ENCODE assay signal across 8 cellular contexts in genomic region chr1:152189657-152190442, GRCh38.
DNase-seq lines count a peak whose midpoint lies in the region; ATAC-seq and TF ChIP-seq lines count a peak whose summit lies in the region.

No MANE protein-coding gene starts in this region.

- peak; percentile 60 for DNase-seq in AG10803 (ENCODE audit: low read depth)
- peak; percentile 81 for DNase-seq in GM20000 (ENCODE audit: low spot score)
- peak; percentile 73 for DNase-seq in NCI-H748 (lab: John Stamatoyannopoulos, UW; ENCODE audit: unreplicated experiment)
- DNase-seq in activated CD4-positive, alpha-beta T cell treated with anti-CD3 and anti-CD28 coated beads, Interleukin-2, amount 50 U/mL, for 48 hours: peak; percentile 73 to 80
- DNase-seq in effector memory CD8-positive, alpha-beta T cell: peak; percentile 51 to 69 (median 58)
- peak; percentile 53 for DNase-seq in midbrain (lab: John Stamatoyannopoulos, UW)
- DNase-seq in stimulated activated CD8-positive, alpha-beta memory T cell treated with anti-CD3 and anti-CD28 coated beads, Interleukin-15, amount 100 ng/mL, for 48 hours (ENCODE audit: low read depth in 2 of 2): peak; percentile 38 to 43

- H3K36me3 Mint-ChIP-seq in effector memory CD8-positive, alpha-beta T cell (ENCODE audit: insufficient read depth): no peaks in the 10 kb centered on the region

- TF ChIP-seq CTCF in AG10803 (conservative IDR thresholded peaks at IDR 0.05; ENCODE audit: low read length): peak; percentile 86
- peak; percentile 40 for TF ChIP-seq CTCF in GM20000 (IDR thresholded peaks at IDR 0.05; ENCODE audit: extremely low read depth, missing control alignments)

- H3K4me3 Mint-ChIP-seq in effector memory CD8-positive, alpha-beta T cell: peak overlapping the region; percentile 78 to 79

- peak; percentile 72 for ATAC-seq in effector memory CD8-positive, alpha-beta T cell (replicated peaks)
- ATAC-seq in GM21717 (IDR thresholded peaks at IDR 0.05; ENCODE audit: unreplicated experiment): no peak

- no peaks in the 10 kb centered on the region for H3K9me3 Mint-ChIP-seq in effector memory CD8-positive, alpha-beta T cell

- H3K27ac Mint-ChIP-seq in effector memory CD8-positive, alpha-beta T cell: peak overlapping the region in 1 of 2 donors; percentile 64

- H3K4me3 ChIP-seq in AG10803 (ENCODE audit: low read length): peak overlapping the region; percentile 58

- H3K4me1 Mint-ChIP-seq in effector memory CD8-positive, alpha-beta T cell (ENCODE audit: low read depth in 2 of 2): peaks cover 0 to 7% of the 10 kb centered on the region in 2 donors

- peaks cover 0 to 4% of the 10 kb centered on the region in 2 donors for H3K27me3 Mint-ChIP-seq in effector memory CD8-positive, alpha-beta T cell
